ENCODE assay signal across 15 cellular contexts in the genomic region with DNA sequence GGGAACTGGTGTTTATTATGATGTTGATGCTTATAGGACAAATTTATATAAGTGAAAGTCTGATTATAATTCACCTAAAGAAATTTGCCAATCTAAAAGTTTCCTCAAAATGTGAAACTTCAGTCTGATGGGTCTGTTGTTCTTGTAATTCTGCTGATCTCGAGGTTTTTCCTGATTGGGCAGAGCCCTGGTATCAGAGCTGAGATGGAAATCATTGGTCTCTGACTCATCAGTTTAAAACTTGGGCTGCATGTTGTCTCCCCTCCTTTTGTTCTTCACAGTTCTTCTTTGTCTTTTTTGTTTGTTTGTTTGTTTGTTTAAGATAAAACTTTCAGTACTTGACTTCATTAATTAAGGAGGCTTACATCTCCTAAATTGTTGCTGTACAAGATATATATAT. TPM values are rescaled to one million over a fixed set of nuclear protein-coding genes. Genes with fewer than 3 reads are reported as not detected.
A peak's percentile ranks its signal among the peaks of the same experiment; 100 is the strongest.
DNase-seq lines count a peak whose midpoint lies in the region; ATAC-seq, FAIRE-seq and TF ChIP-seq lines count a peak whose summit lies in the region.
"Had no signal": no experiment of that assay in that cellular context is flagged by ENCODE, and none has a peak within 500 bp of the region (broad histone marks: within the 10 kb centered on the region; RNA-seq: fewer than 3 reads in every experiment).

No MANE protein-coding gene starts in this region.

- H3K9me3 Mint-ChIP-seq in activated CD4-positive, alpha-beta memory T cell treated with anti-CD3 and anti-CD28 coated beads for 36 hours: no peaks in the 10 kb centered on the region
- no peaks in the 10 kb centered on the region for H3K9me3 Mint-ChIP-seq in activated CD4-positive, alpha-beta memory T cell treated with anti-CD3 and anti-CD28 coated beads, Interleukin-2, amount 10 ng/mL, durations not matched to agents 7 days and 5 days
- H3K9me3 Mint-ChIP-seq in effector memory CD8-positive, alpha-beta T cell: no peaks in the 10 kb centered on the region
- H3K9me3 Mint-ChIP-seq: stimulated activated naive CD8-positive, alpha-beta T cell treated with anti-CD3 and anti-CD28 coated beads, Interleukin-15, Interleukin-2, amounts not matched to agents 100 ng/mL and 50 ng/mL, for 24 hours had no signal

- DNase-seq in activated CD4-positive, alpha-beta memory T cell treated with anti-CD3 and anti-CD28 coated beads for 36 hours: no peak
- DNase-seq in activated CD4-positive, alpha-beta memory T cell treated with anti-CD3 and anti-CD28 coated beads, Interleukin-2, amount 10 ng/mL, durations not matched to agents 7 days and 5 days: no peak
- DNase-seq in RCC 7860 (ENCODE audit: low spot score) (no peak), osteoblast (ENCODE audit: insufficient read length, low spot score, missing footprints) (peak; percentile 74), NCI-H146 (lab: John Stamatoyannopoulos, UW) (no peak), RKO (ENCODE audit: low spot score) (no peak)
- no peak for DNase-seq in effector memory CD8-positive, alpha-beta T cell
- no peak for DNase-seq in effector CD4-positive, alpha-beta T cell
- DNase-seq: aorta, KG1, left cardiac atrium, NCI-H446 treated with DMSO at 0.1 percent for 48 hours, occipital lobe, SHP77 treated with DMSO at 0.1 percent for 48 hours had no signal

- peaks cover 42% of the 10 kb centered on the region for H4K20me1 ChIP-seq in osteoblast (ENCODE audit: insufficient read depth, low read length)

- H2AFZ ChIP-seq in osteoblast (ENCODE audit: low read length): no peak overlapping the region

- peaks cover 81% of the 10 kb centered on the region for H3K79me2 ChIP-seq in osteoblast (ENCODE audit: insufficient read depth, low read length)

- H3K4me3 Mint-ChIP-seq in activated CD4-positive, alpha-beta memory T cell treated with anti-CD3 and anti-CD28 coated beads for 36 hours: no peak overlapping the region
- H3K4me3 Mint-ChIP-seq in activated CD4-positive, alpha-beta memory T cell treated with anti-CD3 and anti-CD28 coated beads, Interleukin-2, amount 10 ng/mL, durations not matched to agents 7 days and 5 days: no peak overlapping the region
- no peak overlapping the region for H3K4me3 Mint-ChIP-seq in effector memory CD8-positive, alpha-beta T cell
- H3K4me3 Mint-ChIP-seq: stimulated activated naive CD8-positive, alpha-beta T cell treated with anti-CD3 and anti-CD28 coated beads, Interleukin-15, Interleukin-2, amounts not matched to agents 100 ng/mL and 50 ng/mL, for 24 hours had no signal

- peaks cover 67% of the 10 kb centered on the region for H3K4me1 Mint-ChIP-seq in activated CD4-positive, alpha-beta memory T cell treated with anti-CD3 and anti-CD28 coated beads for 36 hours (ENCODE audit: low read depth)
- peaks cover 60% of the 10 kb centered on the region for H3K4me1 Mint-ChIP-seq in activated CD4-positive, alpha-beta memory T cell treated with anti-CD3 and anti-CD28 coated beads, Interleukin-2, amount 10 ng/mL, durations not matched to agents 7 days and 5 days
- peaks cover 47 to 63% of the 10 kb centered on the region in 2 donors for H3K4me1 Mint-ChIP-seq in effector memory CD8-positive, alpha-beta T cell (ENCODE audit: low read depth in 2 of 2)

- POLR2A ChIA-PET in activated CD4-positive, alpha-beta memory T cell treated with anti-CD3 and anti-CD28 coated beads for 36 hours (lab: Charles Lee): no interaction called here
- POLR2A ChIA-PET in activated CD4-positive, alpha-beta memory T cell treated with anti-CD3 and anti-CD28 coated beads, Interleukin-2, amount 10 ng/mL, durations not matched to agents 7 days and 5 days (lab: Charles Lee): interaction anchor here (1.1 to 1.5 kb wide), 2 partner anchors 12 to 22 kb away, joined by 3 read pairs; no protein-coding TSS in a partner anchor

- H3K27ac Mint-ChIP-seq in activated CD4-positive, alpha-beta memory T cell treated with anti-CD3 and anti-CD28 coated beads for 36 hours: peak overlapping the region; percentile 40
- H3K27ac Mint-ChIP-seq in activated CD4-positive, alpha-beta memory T cell treated with anti-CD3 and anti-CD28 coated beads, Interleukin-2, amount 10 ng/mL, durations not matched to agents 7 days and 5 days: no peak overlapping the region
- H3K27ac Mint-ChIP-seq in effector memory CD8-positive, alpha-beta T cell: peak overlapping the region in 1 of 2 donors; percentile 80
- H3K27ac Mint-ChIP-seq: stimulated activated naive CD8-positive, alpha-beta T cell treated with anti-CD3 and anti-CD28 coated beads, Interleukin-15, Interleukin-2, amounts not matched to agents 100 ng/mL and 50 ng/mL, for 24 hours had no signal

- no peaks in the 10 kb centered on the region for H3K27me3 ChIP-seq in osteoblast (ENCODE audit: insufficient read depth, low read length)

- CTCF ChIA-PET in activated CD4-positive, alpha-beta memory T cell treated with anti-CD3 and anti-CD28 coated beads for 36 hours (lab: Charles Lee): interaction anchor here (2.3 to 2.8 kb wide), 2 partner anchors 11 to 13 kb away, joined by 9 to 15 read pairs; no protein-coding TSS in a partner anchor
- CTCF ChIA-PET in activated CD4-positive, alpha-beta memory T cell treated with anti-CD3 and anti-CD28 coated beads, Interleukin-2, amount 10 ng/mL, durations not matched to agents 7 days and 5 days (lab: Charles Lee): interaction anchor here (1.0 kb wide), 1 partner anchor 282 kb away, joined by 3 read pairs; no protein-coding TSS in a partner anchor

- H3K36me3 ChIP-seq in osteoblast (ENCODE audit: insufficient read depth, low read length): no peaks in the 10 kb centered on the region

- H3K4me1 ChIP-seq in osteoblast (ENCODE audit: insufficient read depth, low read length): peaks cover 14% of the 10 kb centered on the region

- H3K27me3 Mint-ChIP-seq in activated CD4-positive, alpha-beta memory T cell treated with anti-CD3 and anti-CD28 coated beads for 36 hours: no peaks in the 10 kb centered on the region
- no peaks in the 10 kb centered on the region for H3K27me3 Mint-ChIP-seq in activated CD4-positive, alpha-beta memory T cell treated with anti-CD3 and anti-CD28 coated beads, Interleukin-2, amount 10 ng/mL, durations not matched to agents 7 days and 5 days
- no peaks in the 10 kb centered on the region for H3K27me3 Mint-ChIP-seq in effector memory CD8-positive, alpha-beta T cell
- H3K27me3 Mint-ChIP-seq: stimulated activated naive CD8-positive, alpha-beta T cell treated with anti-CD3 and anti-CD28 coated beads, Interleukin-15, Interleukin-2, amounts not matched to agents 100 ng/mL and 50 ng/mL, for 24 hours had no signal

- FAIRE-seq in RCC 7860 (lab: Jason Lieb, UNC): peak; percentile 38

- no peaks in the 10 kb centered on the region for H3K36me3 Mint-ChIP-seq in activated CD4-positive, alpha-beta memory T cell treated with anti-CD3 and anti-CD28 coated beads for 36 hours
- H3K36me3 Mint-ChIP-seq in activated CD4-positive, alpha-beta memory T cell treated with anti-CD3 and anti-CD28 coated beads, Interleukin-2, amount 10 ng/mL, durations not matched to agents 7 days and 5 days (ENCODE audit: low read depth): peaks cover 33% of the 10 kb centered on the region
- peaks cover 5% of the 10 kb centered on the region for H3K36me3 Mint-ChIP-seq in effector memory CD8-positive, alpha-beta T cell (ENCODE audit: insufficient read depth)

- intact Hi-C loops in activated CD4-positive, alpha-beta memory T cell treated with anti-CD3 and anti-CD28 coated beads for 36 hours (cut with micrococcal nuclease): no loop called here

- H3K4me3 ChIP-seq in osteoblast (ENCODE audit: insufficient read depth, low read length): no peak overlapping the region

- no peak for TF ChIP-seq CTCF in osteoblast (IDR thresholded peaks at IDR 0.05; ENCODE audit: extremely low read depth, low read depth, low read length)

- no peak overlapping the region for H3K4me2 ChIP-seq in osteoblast (ENCODE audit: insufficient read depth, low read length)

- ATAC-seq in effector memory CD8-positive, alpha-beta T cell (replicated peaks): peak; percentile 40

- H3K9me3 ChIP-seq in osteoblast (ENCODE audit: low read depth, low read length): no peaks in the 10 kb centered on the region

- no peak overlapping the region for H3K27ac ChIP-seq in osteoblast (ENCODE audit: low read depth, low read length)

RNA-seq across cellular contexts. Expression of a gene that starts 5.9 kb away (rescaled TPM):
- 10 to 100 TPM; 23.6 to 24.2 TPM for total RNA-seq in activated CD4-positive, alpha-beta memory T cell treated with anti-CD3 and anti-CD28 coated beads for 36 hours
- total RNA-seq in activated CD4-positive, alpha-beta memory T cell treated with anti-CD3 and anti-CD28 coated beads, Interleukin-2, amount 10 ng/mL, durations not matched to agents 7 days and 5 days: 10 to 100 TPM; 48.4 to 48.6 TPM
- 33.7 and 37.7 TPM in 2 replicates for total RNA-seq in osteoblast
